6 cellular contexts compared by ENCODE assay signal in the genomic region with DNA sequence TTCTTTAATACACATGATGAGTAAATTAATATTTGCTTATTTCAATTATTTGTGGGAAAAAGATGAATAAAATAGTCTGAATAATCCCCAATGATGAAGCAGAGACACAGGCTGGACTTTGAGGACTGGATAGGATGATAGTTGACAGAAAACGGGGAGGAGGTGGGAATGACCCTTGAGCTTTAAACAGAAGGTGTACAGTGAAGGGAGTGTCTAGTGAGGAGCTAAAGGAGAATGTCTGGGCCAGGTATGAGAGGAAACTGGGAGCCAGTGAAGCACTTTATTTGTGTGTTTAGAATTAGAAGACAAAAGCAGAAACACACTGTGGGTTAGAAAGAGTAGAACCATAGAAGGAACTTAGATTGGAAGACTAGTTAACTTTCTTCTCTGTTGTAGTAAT.
"Had no signal": no experiment of that assay in that cellular context is flagged by ENCODE, and none has a peak within 500 bp of the region (broad histone marks: within the 10 kb centered on the region; RNA-seq: fewer than 3 reads in every experiment).

No MANE protein-coding gene starts in this region.

- H3K4me2 ChIP-seq: GM23338 had no signal

- H3K4me1 Mint-ChIP-seq: GM23338 had no signal

- FAIRE-seq: H1, H54 had no signal

- H2AFZ ChIP-seq: GM23338 had no signal

- DNase-seq: H9, HCEC 1CT, IMR-90 had no signal

- ATAC-seq: GM23338 had no signal

- H3K9me3 Mint-ChIP-seq: H9 had no signal

- H3K4me3 ChIP-seq: GM23338 had no signal

- H3K27ac Mint-ChIP-seq: GM23338 had no signal

- H3K4me3 Mint-ChIP-seq: GM23338, H9 had no signal
